ENCODE assay signal across 16 cellular contexts in genomic region chr19:5632657-5633056, GRCh38. TPM values are rescaled to one million over a fixed set of nuclear protein-coding genes. Genes with fewer than 3 reads are reported as not detected.
DNase-seq lines count a peak whose midpoint lies in the region; ATAC-seq lines count a peak whose summit lies in the region.
"Had no signal": no experiment of that assay in that cellular context is flagged by ENCODE, and none has a peak within 500 bp of the region (broad histone marks: within the 10 kb centered on the region; RNA-seq: fewer than 3 reads in every experiment).

No MANE protein-coding gene starts in this region.

- no peak for DNase-seq in activated T-cell treated with anti-CD3 and anti-CD28 coated beads, Interleukin-2, amount 50 U/mL, for 72 hours
- DNase-seq in activated T-cell treated with anti-CD3 and anti-CD28 coated beads, Interleukin-2, amount 50 U/mL, for 1 hour: no peak
- DNase-seq in left lobe of liver (ENCODE audit: low spot score): no peak
- no peak for DNase-seq in stimulated activated effector memory CD8-positive, alpha-beta T cell treated with anti-CD3 and anti-CD28 coated beads, Interleukin-12 subunit alpha, Interleukin-12 subunit beta, amount 100 ng/mL, for 72 hours (ENCODE audit: low spot score in 2 of 2)
- no peak for DNase-seq in COR-L47 (lab: John Stamatoyannopoulos, UW)
- no peak for DNase-seq in NAMALWA (ENCODE audit: low spot score)
- DNase-seq: activated CD4-positive, alpha-beta memory T cell treated with anti-CD3 and anti-CD28 coated beads, Interleukin-2, amount 10 ng/mL, durations not matched to agents 7 days and 5 days; colonic mucosa; DMS79 treated with DMSO at 0.1 percent for 48 hours; Kasumi-1; NCI-H1436 treated with DMSO at 0.1 percent for 48 hours; NCI-H226; stimulated activated CD4-positive, alpha-beta T cell treated with anti-CD3 and anti-CD28 coated beads, Interleukin-4, amount 100 ng/mL, for 24 hours; tibial artery; WERI-Rb-1 had no signal

- H3K36me3 Mint-ChIP-seq in activated T-cell treated with anti-CD3 and anti-CD28 coated beads, Interleukin-2, amount 50 U/mL, for 72 hours (ENCODE audit: insufficient read depth in 2 of 2): peaks cover 4 to 28% of the 10 kb centered on the region in 2 donors
- H3K36me3 Mint-ChIP-seq in stimulated activated effector memory CD8-positive, alpha-beta T cell treated with anti-CD3 and anti-CD28 coated beads, Interleukin-12 subunit alpha, Interleukin-12 subunit beta, amount 100 ng/mL, for 72 hours: peaks cover 99% of the 10 kb centered on the region

- no peaks in the 10 kb centered on the region for H3K9me3 Mint-ChIP-seq in activated T-cell treated with anti-CD3 and anti-CD28 coated beads, Interleukin-2, amount 50 U/mL, for 72 hours
- no peaks in the 10 kb centered on the region for H3K9me3 Mint-ChIP-seq in stimulated activated effector memory CD8-positive, alpha-beta T cell treated with anti-CD3 and anti-CD28 coated beads, Interleukin-12 subunit alpha, Interleukin-12 subunit beta, amount 100 ng/mL, for 72 hours
- H3K9me3 Mint-ChIP-seq: activated CD4-positive, alpha-beta memory T cell treated with anti-CD3 and anti-CD28 coated beads, Interleukin-2, amount 10 ng/mL, durations not matched to agents 7 days and 5 days; neural crest cell had no signal

- H3K4me3 Mint-ChIP-seq in activated T-cell treated with anti-CD3 and anti-CD28 coated beads, Interleukin-2, amount 50 U/mL, for 72 hours: no peak overlapping the region
- no peak overlapping the region for H3K4me3 Mint-ChIP-seq in stimulated activated effector memory CD8-positive, alpha-beta T cell treated with anti-CD3 and anti-CD28 coated beads, Interleukin-12 subunit alpha, Interleukin-12 subunit beta, amount 100 ng/mL, for 72 hours
- H3K4me3 Mint-ChIP-seq: activated CD4-positive, alpha-beta memory T cell treated with anti-CD3 and anti-CD28 coated beads, Interleukin-2, amount 10 ng/mL, durations not matched to agents 7 days and 5 days; neural crest cell had no signal

- no peaks in the 10 kb centered on the region for H3K27me3 Mint-ChIP-seq in activated T-cell treated with anti-CD3 and anti-CD28 coated beads, Interleukin-2, amount 50 U/mL, for 72 hours (ENCODE audit: low read depth)
- H3K27me3 Mint-ChIP-seq: activated CD4-positive, alpha-beta memory T cell treated with anti-CD3 and anti-CD28 coated beads, Interleukin-2, amount 10 ng/mL, durations not matched to agents 7 days and 5 days had no signal

- H3K4me1 Mint-ChIP-seq in activated T-cell treated with anti-CD3 and anti-CD28 coated beads, Interleukin-2, amount 50 U/mL, for 72 hours (ENCODE audit: low read depth): peaks cover 79% of the 10 kb centered on the region
- H3K4me1 Mint-ChIP-seq in stimulated activated effector memory CD8-positive, alpha-beta T cell treated with anti-CD3 and anti-CD28 coated beads, Interleukin-12 subunit alpha, Interleukin-12 subunit beta, amount 100 ng/mL, for 72 hours: peaks cover 51% of the 10 kb centered on the region

- ATAC-seq in activated T-cell treated with anti-CD3 and anti-CD28 coated beads, Interleukin-2, amount 50 U/mL, for 72 hours (replicated peaks in 1 of 2): no peak
- ATAC-seq in left lobe of liver: peak; percentile 61
- no peak for ATAC-seq in stimulated activated effector memory CD8-positive, alpha-beta T cell treated with anti-CD3 and anti-CD28 coated beads, Interleukin-12 subunit alpha, Interleukin-12 subunit beta, amount 100 ng/mL, for 72 hours

- H3K27ac Mint-ChIP-seq in activated T-cell treated with anti-CD3 and anti-CD28 coated beads, Interleukin-2, amount 50 U/mL, for 72 hours: peak overlapping the region; percentile 18
- peak overlapping the region; percentile 69 for H3K27ac Mint-ChIP-seq in stimulated activated effector memory CD8-positive, alpha-beta T cell treated with anti-CD3 and anti-CD28 coated beads, Interleukin-12 subunit alpha, Interleukin-12 subunit beta, amount 100 ng/mL, for 72 hours
- H3K27ac Mint-ChIP-seq: activated CD4-positive, alpha-beta memory T cell treated with anti-CD3 and anti-CD28 coated beads, Interleukin-2, amount 10 ng/mL, durations not matched to agents 7 days and 5 days had no signal

RNA-seq across cellular contexts. Expression of gene SAFB, which starts 9.8 kb away (rescaled TPM):
- 100 to 1,000 TPM; 108 to 112 TPM for total RNA-seq in activated T-cell treated with anti-CD3 and anti-CD28 coated beads, Interleukin-2, amount 50 U/mL, for 72 hours
- total RNA-seq in left lobe of liver: 48.6 TPM

RNA-seq across cellular contexts. Expression of gene SAFB2, which starts 10.1 kb away (rescaled TPM):
- 100 to 1,000 TPM in 1 of 2 donors, 10 to 100 TPM in 1; 83.2 to 106 TPM for total RNA-seq in activated T-cell treated with anti-CD3 and anti-CD28 coated beads, Interleukin-2, amount 50 U/mL, for 72 hours
- 49.4 TPM for total RNA-seq in left lobe of liver

RNA-seq across cellular contexts. Expression of gene MICOS13, which starts 47.7 kb away (rescaled TPM):
- 10 to 100 TPM; 33.8 to 34.1 TPM for total RNA-seq in activated T-cell treated with anti-CD3 and anti-CD28 coated beads, Interleukin-2, amount 50 U/mL, for 72 hours
- 38.4 TPM for total RNA-seq in left lobe of liver

RNA-seq across cellular contexts. Expression of gene HSD11B1L, which starts 48.2 kb away (rescaled TPM):
- 1 to 10 TPM; 3.0 to 5.1 TPM for total RNA-seq in activated T-cell treated with anti-CD3 and anti-CD28 coated beads, Interleukin-2, amount 50 U/mL, for 72 hours
- 4.1 TPM for total RNA-seq in left lobe of liver

RNA-seq across cellular contexts. Expression of gene RPL36, which starts 57.4 kb away (rescaled TPM):
- 1,000 to 10,000 TPM; 1,272 to 1,302 TPM for total RNA-seq in activated T-cell treated with anti-CD3 and anti-CD28 coated beads, Interleukin-2, amount 50 U/mL, for 72 hours
- 241 TPM for total RNA-seq in left lobe of liver
